ENCODE assay signal across 23 cellular contexts in genomic region chr7:68823996-68824780, GRCh38.
"Had no signal": no experiment of that assay in that cellular context is flagged by ENCODE, and none has a peak within 500 bp of the region (broad histone marks: within the 10 kb centered on the region; RNA-seq: fewer than 3 reads in every experiment).

No MANE protein-coding gene starts in this region.

- H3K4me3 Mint-ChIP-seq: activated CD8-positive, alpha-beta T cell treated with anti-CD3 and anti-CD28 coated beads, Interleukin-2, amount 10 ng/mL, durations not matched to agents 7 days and 5 days; activated naive CD4-positive, alpha-beta T cell treated with anti-CD3 and anti-CD28 coated beads, Interleukin-2, amount 50 U/mL, for 24 hours; activated naive CD8-positive, alpha-beta T cell treated with anti-CD3 and anti-CD28 coated beads, Interleukin-2, amount 50 U/mL, for 24 hours; T-helper 1 cell treated with Interleukin-12 subunit alpha and Interleukin-12 subunit beta and Interleukin-4 antibody, amounts not matched to agents 30 μg/mL and 1 μg/mL, for 36 hours had no signal

- H3K27ac Mint-ChIP-seq: activated CD8-positive, alpha-beta T cell treated with anti-CD3 and anti-CD28 coated beads, Interleukin-2, amount 10 ng/mL, durations not matched to agents 7 days and 5 days; activated naive CD4-positive, alpha-beta T cell treated with anti-CD3 and anti-CD28 coated beads, Interleukin-2, amount 50 U/mL, for 24 hours; activated naive CD8-positive, alpha-beta T cell treated with anti-CD3 and anti-CD28 coated beads, Interleukin-2, amount 50 U/mL, for 24 hours; T-helper 1 cell treated with Interleukin-12 subunit alpha and Interleukin-12 subunit beta and Interleukin-4 antibody, amounts not matched to agents 30 μg/mL and 1 μg/mL, for 36 hours had no signal

- H3K4me1 Mint-ChIP-seq: activated naive CD4-positive, alpha-beta T cell treated with anti-CD3 and anti-CD28 coated beads, Interleukin-2, amount 50 U/mL, for 24 hours; activated naive CD8-positive, alpha-beta T cell treated with anti-CD3 and anti-CD28 coated beads, Interleukin-2, amount 50 U/mL, for 24 hours had no signal

- H3K27me3 Mint-ChIP-seq: activated naive CD4-positive, alpha-beta T cell treated with anti-CD3 and anti-CD28 coated beads, Interleukin-2, amount 50 U/mL, for 24 hours; activated naive CD8-positive, alpha-beta T cell treated with anti-CD3 and anti-CD28 coated beads, Interleukin-2, amount 50 U/mL, for 24 hours had no signal

- FAIRE-seq: RCC 7860 had no signal

- DNase-seq: activated CD4-positive, alpha-beta T cell treated with anti-CD3 and anti-CD28 coated beads for 48 hours; activated CD4-positive, alpha-beta T cell treated with anti-CD3 and anti-CD28 coated beads, Interleukin-2, amount 50 U/mL, for 4 hours; activated CD8-positive, alpha-beta memory T cell treated with anti-CD3 and anti-CD28 coated beads, Interleukin-2, amount 50 U/mL, for 48 hours; activated CD8-positive, alpha-beta T cell treated with anti-CD3 and anti-CD28 coated beads, Interleukin-2, amount 10 ng/mL, durations not matched to agents 7 days and 5 days; activated naive CD4-positive, alpha-beta T cell; activated naive CD8-positive, alpha-beta T cell treated with anti-CD3 and anti-CD28 coated beads, Interleukin-2, amount 50 U/mL, for 24 hours; activated T-cell treated with anti-CD3 and anti-CD28 coated beads, Interleukin-2, amount 50 U/mL, for 1 hour; cerebellar nuclear complex; MM.1S; NCI-H1092 treated with DMSO at 0.1 percent for 48 hours; NCI-H1417 treated with DMSO at 0.1 percent for 48 hours; NCI-H1694; NCI-H2029; NCI-H2107; NCI-H2171 treated with DMSO at 0.1 percent for 48 hours; NCI-H345; NCI-H510A treated with DMSO at 0.1 percent for 48 hours; NCI-H69; PC-3; SHP77 treated with DMSO at 0.1 percent for 48 hours had no signal

- H3K36me3 Mint-ChIP-seq: activated naive CD4-positive, alpha-beta T cell treated with anti-CD3 and anti-CD28 coated beads, Interleukin-2, amount 50 U/mL, for 24 hours had no signal
